13 cellular contexts compared by ENCODE assay signal in genomic region chr7:139709460-139709859, GRCh38.
DNase-seq lines count a peak whose midpoint lies in the region; TF ChIP-seq lines count a peak whose summit lies in the region.
"Had no signal": no experiment of that assay in that cellular context is flagged by ENCODE, and none has a peak within 500 bp of the region (broad histone marks: within the 10 kb centered on the region; RNA-seq: fewer than 3 reads in every experiment).

No MANE protein-coding gene starts in this region.

- in situ Hi-C loops in transverse colon (cut with MboI; ENCODE audit: low pct_ligation_motif_present in 1 of 4, low pct_unique_long_range_greater_than_20kb in 1 of 4, low sequenced_read_pairs in 3 of 4) = no loop called here

- H3K9me3 ChIP-seq in transverse colon = no peaks in the 10 kb centered on the region
- H3K9me3 ChIP-seq: tibial nerve had no signal

- H3K27me3 ChIP-seq in layer of hippocampus (ENCODE audit: control insufficient read depth, insufficient read depth, low read length) (no peaks in the 10 kb centered on the region), transverse colon (no peaks in the 10 kb centered on the region)
- H3K27me3 ChIP-seq: neural progenitor cell, tibial nerve had no signal

- no peak for TF ChIP-seq EP300 in transverse colon (IDR thresholded peaks at IDR 0.05; ENCODE audit: low read depth)

- peak overlapping the region; percentile 6 for H3K27ac ChIP-seq in layer of hippocampus (ENCODE audit: low read depth, low read length)
- no peak overlapping the region for H3K27ac ChIP-seq in transverse colon
- H3K27ac ChIP-seq: neural progenitor cell had no signal

- intact Hi-C loops in transverse colon (cut with DNase I; ENCODE audit: low total_unique reads) = loop anchor here (10.0 kb wide), 1 partner anchor 65 kb away; the partner anchor contains the start of gene HIPK2

- TF ChIP-seq CTCF in HFF-Myc (IDR thresholded peaks at IDR 0.05; ENCODE audit: low read depth, low read length, missing control alignments) = no peak
- TF ChIP-seq CTCF in cardiac fibroblast (IDR thresholded peaks at IDR 0.05; ENCODE audit: low read depth, low read length) = no peak
- no peak for TF ChIP-seq CTCF in transverse colon (IDR thresholded peaks at IDR 0.05)

- H3K36me3 ChIP-seq in transverse colon = no peaks in the 10 kb centered on the region
- H3K36me3 ChIP-seq: neural progenitor cell had no signal

- H3K4me1 ChIP-seq in transverse colon = no peaks in the 10 kb centered on the region

- TF ChIP-seq POLR2A in transverse colon (IDR thresholded peaks at IDR 0.05) = no peak

- no peak overlapping the region for H3K4me3 ChIP-seq in HFF-Myc (replicated peaks; ENCODE audit: low read depth, low read length)
- no peak overlapping the region for H3K4me3 ChIP-seq in cardiac fibroblast (replicated peaks in 1 of 2; ENCODE audit: low read depth in 2 of 2, low read length in 2 of 2)
- no peak overlapping the region for H3K4me3 ChIP-seq in transverse colon
- H3K4me3 ChIP-seq: neural progenitor cell, tibial nerve had no signal

- DNase-seq in HFF-Myc (ENCODE audit: extremely low read depth, low read depth) = peak; percentile 66
- DNase-seq in cardiac fibroblast (ENCODE audit: low read depth in 2 of 2) = peak; percentile 47 to 72
- DNase-seq in transverse colon = peak; percentile 6
- no peak for DNase-seq in glomerular visceral epithelial cell (ENCODE audit: extremely low spot score)
- no peak for DNase-seq in SKM-1 treated with dmso at 0.1 percent for 144 hours (lab: John Stamatoyannopoulos, UW; ENCODE audit: unreplicated experiment)
- DNase-seq in T-helper 2 cell = no peak
- DNase-seq: activated CD4-positive, alpha-beta T cell treated with anti-CD3 and anti-CD28 coated beads, Interleukin-2, amount 50 U/mL, for 1 hour; islet precursor cell; NCI-H2227 treated with DMSO at 0.1 percent for 48 hours; small intestine had no signal

- 86% methylated on average over 2 of the region's 2 CpGs; no CpG with 5 or more reads in 1 of the 2 donors for WGBS in transverse colon (ENCODE audit: low coverage in 1 of 2), 2 donors

Comparison
In these comparisons a context has a peak if more than half of its experiments do, and no peak if none do; other contexts are left out.
1. DNase-seq: peak in HFF-Myc (single experiment), cardiac fibroblast (2 of 2) and transverse colon (single experiment); none in glomerular visceral epithelial cell (single experiment), SKM-1 treated with dmso at 0.1 percent for 144 hours (single experiment) and T-helper 2 cell (0 of 5).